ENCODE assay signal across 12 cellular contexts in the genomic region with DNA sequence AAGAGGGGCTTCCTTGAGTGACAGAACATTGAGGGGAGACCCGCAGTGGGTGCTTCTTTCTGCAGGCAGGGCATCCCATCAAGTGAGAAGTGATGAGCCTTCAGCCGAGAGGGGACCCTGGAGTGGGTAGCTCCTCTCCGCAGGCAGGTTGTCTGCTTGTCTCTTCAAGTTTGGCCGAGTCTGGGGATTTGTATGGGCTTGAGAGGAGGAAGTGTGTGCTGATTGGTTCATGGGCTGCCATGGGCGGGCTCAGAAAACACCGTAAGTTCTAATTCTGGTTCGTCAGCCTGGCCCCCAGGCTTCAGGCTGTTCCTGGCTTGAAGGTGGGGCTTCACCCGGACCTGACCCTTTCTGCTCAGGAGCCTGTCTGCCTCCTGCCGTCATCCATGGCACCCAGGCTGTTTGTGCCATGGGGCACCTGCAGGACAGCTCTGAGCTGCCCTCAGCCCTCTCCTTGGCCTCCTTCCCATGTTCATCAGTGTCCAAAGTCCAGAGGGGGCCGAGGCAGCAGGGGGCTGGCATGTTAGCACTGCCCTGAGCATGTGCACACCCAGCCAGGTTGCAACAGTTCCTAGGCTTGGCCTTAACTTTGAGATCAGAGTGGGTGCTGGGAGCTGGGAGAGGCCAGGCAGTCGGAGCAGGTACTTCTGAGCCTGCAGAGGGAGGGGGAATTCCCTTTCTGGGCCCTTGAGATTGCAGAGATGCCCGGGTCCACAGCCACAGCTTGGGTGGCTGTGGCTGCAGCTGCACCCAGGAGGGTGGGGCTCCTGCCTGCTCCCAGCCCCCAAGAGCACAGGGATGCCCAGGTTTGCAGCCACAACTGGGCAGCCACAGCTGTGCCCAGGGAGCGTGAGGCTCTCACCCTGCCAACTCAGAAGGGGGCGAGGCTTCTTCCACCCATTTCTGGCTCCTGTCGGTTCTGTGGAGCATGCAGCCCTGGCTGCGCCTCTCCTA. TPM values are rescaled to one million over a fixed set of nuclear protein-coding genes. Genes with fewer than 3 reads are reported as not detected.
DNase-seq lines count a peak whose midpoint lies in the region; ATAC-seq lines count a peak whose summit lies in the region.
"Had no signal": no experiment of that assay in that cellular context is flagged by ENCODE, and none has a peak within 500 bp of the region (broad histone marks: within the 10 kb centered on the region; RNA-seq: fewer than 3 reads in every experiment).

No MANE protein-coding gene starts in this region.

- H3K9me3 ChIP-seq in T-helper 17 cell (ENCODE audit: control insufficient read depth, low read length, poor library complexity, severe bottlenecking) = no peaks in the 10 kb centered on the region
- H3K9me3 ChIP-seq in CD4-positive, alpha-beta memory T cell (ENCODE audit: control insufficient read depth in 1 of 2, low read length in 2 of 2) = no peaks in the 10 kb centered on the region
- H3K9me3 ChIP-seq: gastroesophageal sphincter had no signal

- H3K27me3 ChIP-seq in CD4-positive, alpha-beta memory T cell (ENCODE audit: insufficient read depth, low read length) = no peaks in the 10 kb centered on the region
- H3K27me3 ChIP-seq: gastroesophageal sphincter had no signal

- peak; percentile 75 for ATAC-seq in GM18909 (IDR thresholded peaks at IDR 0.05; ENCODE audit: poor library complexity, unreplicated experiment)
- ATAC-seq in HG02642 (IDR thresholded peaks at IDR 0.05; ENCODE audit: poor library complexity, unreplicated experiment) = peak; percentile 85
- peak; percentile 58 for ATAC-seq in T-helper 17 cell
- peak; percentile 43 for ATAC-seq in sciatic nerve
- no peak for ATAC-seq in GM19324 (IDR thresholded peaks at IDR 0.05; ENCODE audit: low FRiP score, unreplicated experiment)
- ATAC-seq: gastroesophageal sphincter had no signal

- POLR2A ChIA-PET in CD4-positive, alpha-beta memory T cell (lab: Charles Lee; ENCODE audit: partially characterized antibody) = interaction anchor here (1.4 kb wide), 1 partner anchor 14 kb away, joined by 3 read pairs; a partner anchor contains a TSS

- intact Hi-C loops in sciatic nerve (cut with DNase I) = no loop called here
- intact Hi-C loops in CD4-positive, alpha-beta memory T cell (cut with micrococcal nuclease) = no loop called here

- CTCF ChIA-PET in CD4-positive, alpha-beta memory T cell (lab: Charles Lee; ENCODE audit: partially characterized antibody) = interaction anchor here (1.1 to 2.9 kb wide), 2 partner anchors 12 to 188 kb away, joined by 3 to 7 read pairs; no protein-coding TSS in a partner anchor

- no peaks in the 10 kb centered on the region for H3K27me3 Mint-ChIP-seq in T-helper 17 cell
- no peaks in the 10 kb centered on the region for H3K27me3 Mint-ChIP-seq in CD4-positive, alpha-beta memory T cell

- H3K4me1 Mint-ChIP-seq in T-helper 17 cell = peaks cover 11% of the 10 kb centered on the region
- peaks cover 7 to 23% (median 14%) of the 10 kb centered on the region in 4 donors for H3K4me1 Mint-ChIP-seq in CD4-positive, alpha-beta memory T cell
- H3K4me1 Mint-ChIP-seq: neural crest cell had no signal

- DNase-seq in T-helper 17 cell (no peak), sciatic nerve (ENCODE audit: low spot score) (no peak), islet precursor cell (no peak), HPDE6-E6E7 (ENCODE audit: extremely low spot score) (no peak)
- DNase-seq in CD4-positive, alpha-beta memory T cell = no peak
- DNase-seq: activated CD4-positive, CD25-positive, alpha-beta regulatory T cell treated with anti-CD3 and anti-CD28 coated beads, Interleukin-2, amount 50 U/mL, for 72 hours; NK-92 treated with Interleukin-12 subunit alpha and Interleukin-12 subunit beta, amount 100 ng/mL, for 24 hours had no signal

- H3K27ac Mint-ChIP-seq in T-helper 17 cell = no peak overlapping the region
- peak overlapping the region in 2 of 7 donors; percentile 68 for H3K27ac Mint-ChIP-seq in CD4-positive, alpha-beta memory T cell

- peaks cover 5% of the 10 kb centered on the region for H3K36me3 Mint-ChIP-seq in T-helper 17 cell (ENCODE audit: low read depth)
- H3K36me3 Mint-ChIP-seq in CD4-positive, alpha-beta memory T cell = peaks cover 39 to 62% of the 10 kb centered on the region in 2 donors

- peaks cover 12% of the 10 kb centered on the region for H3K36me3 ChIP-seq in CD4-positive, alpha-beta memory T cell (ENCODE audit: insufficient read depth, low read length)

- H3K27ac ChIP-seq in CD4-positive, alpha-beta memory T cell (ENCODE audit: low read depth, low read length) = no peak overlapping the region
- H3K27ac ChIP-seq: gastroesophageal sphincter had no signal

- no peak overlapping the region for H3K4me3 ChIP-seq in CD4-positive, alpha-beta memory T cell (ENCODE audit: low read length in 2 of 2)
- H3K4me3 ChIP-seq: gastroesophageal sphincter had no signal

- peaks cover 0 to 2% (median 0%) of the 10 kb centered on the region in 8 donors for H3K9me3 Mint-ChIP-seq in CD4-positive, alpha-beta memory T cell
- H3K9me3 Mint-ChIP-seq: neural crest cell had no signal

- H3K4me3 Mint-ChIP-seq in T-helper 17 cell = no peak overlapping the region
- no peak overlapping the region for H3K4me3 Mint-ChIP-seq in CD4-positive, alpha-beta memory T cell
- H3K4me3 Mint-ChIP-seq: neural crest cell had no signal

- no peaks in the 10 kb centered on the region for H3K4me1 ChIP-seq in CD4-positive, alpha-beta memory T cell (ENCODE audit: insufficient read depth, low read length)
- H3K4me1 ChIP-seq: gastroesophageal sphincter had no signal

RNA-seq across cellular contexts. Expression of a gene that starts 13.5 kb away (rescaled TPM):
- 1 to 10 TPM; 5.7 to 8.3 TPM for total RNA-seq in T-helper 17 cell
- total RNA-seq in sciatic nerve = 13.3 TPM
- 10 to 100 TPM; 18.5 to 19.2 TPM for total RNA-seq in CD4-positive, alpha-beta memory T cell
- polyA plus RNA-seq in CD4-positive, alpha-beta memory T cell = 1 to 10 TPM; 1.3 to 1.8 TPM

RNA-seq across cellular contexts. Expression of a gene that starts 13.8 kb away (rescaled TPM):
- total RNA-seq in T-helper 17 cell (10 to 100 TPM; 12.6 to 17.2 TPM), sciatic nerve (17.6 TPM)
- total RNA-seq in CD4-positive, alpha-beta memory T cell = 10 to 100 TPM; 14.3 to 17.1 TPM
- 10 to 100 TPM; 14.3 to 16.4 TPM for polyA plus RNA-seq in CD4-positive, alpha-beta memory T cell
